ENCODE assay signal across 26 cellular contexts in the genomic region with DNA sequence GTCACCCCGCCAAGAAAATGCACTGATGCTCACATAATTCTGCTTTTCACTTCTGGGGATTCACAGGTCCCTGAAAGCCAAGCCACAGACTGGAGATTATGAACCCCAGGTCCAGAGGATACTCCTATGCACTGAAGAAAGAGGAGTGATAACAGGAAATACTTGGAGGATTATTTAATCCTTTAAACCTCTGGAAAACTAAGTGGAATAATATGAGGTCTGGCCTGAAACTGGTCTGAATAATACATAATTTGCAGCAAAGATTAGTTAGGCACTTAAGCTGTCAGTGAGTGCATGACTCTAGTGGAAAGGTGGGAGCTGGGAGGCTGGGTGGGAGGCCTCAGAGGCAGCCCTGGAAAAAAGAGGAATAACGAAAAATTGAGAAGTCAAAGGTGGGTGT. TPM values are rescaled to one million over a fixed set of nuclear protein-coding genes. Genes with fewer than 3 reads are reported as not detected.
DNase-seq lines count a peak whose midpoint lies in the region; ATAC-seq and TF ChIP-seq lines count a peak whose summit lies in the region.
"Had no signal": no experiment of that assay in that cellular context is flagged by ENCODE, and none has a peak within 500 bp of the region (broad histone marks: within the 10 kb centered on the region; RNA-seq: fewer than 3 reads in every experiment).

No MANE protein-coding gene starts in this region.

- H3K36me3 Mint-ChIP-seq in HFFc6 (ENCODE audit: low read depth) (no peaks in the 10 kb centered on the region), endodermal cell (ENCODE audit: low read depth) (no peaks in the 10 kb centered on the region)
- peaks cover 5% of the 10 kb centered on the region for H3K36me3 Mint-ChIP-seq in stimulated activated memory B cell treated with anti-CD40 and anti-IgM and Interleukin-4, amounts not matched to agents 10 μg/mL and 1 μg/mL and 100 μg/mL, for 72 hours
- H3K36me3 Mint-ChIP-seq: activated CD8-positive, alpha-beta memory T cell treated with anti-CD3 and anti-CD28 coated beads, Interleukin-2, amount 10 ng/mL, durations not matched to agents 7 days and 5 days; CD4-positive, alpha-beta memory T cell had no signal

- H2AK5ac ChIP-seq in trophoblast cell (ENCODE audit: low read length): no peak overlapping the region

- no peak overlapping the region for H3K23ac ChIP-seq in trophoblast cell (ENCODE audit: low read length)

- intact Hi-C loops in heart right ventricle (cut with DNase I) (loop anchor here in 1 of 10 donors (5.0 kb wide), 1 partner anchor 38 kb away; no protein-coding TSS in a partner anchor), right cardiac atrium (cut with DNase I) (no loop called here)

- H3K9ac ChIP-seq in endodermal cell (ENCODE audit: extremely low read depth, low read length, poor library complexity, severe bottlenecking) (no peak overlapping the region), trophoblast cell (ENCODE audit: low read length) (no peak overlapping the region)

- no peak overlapping the region for H2BK5ac ChIP-seq in trophoblast cell (ENCODE audit: low read depth, low read length, poor library complexity)

- H3K27ac Mint-ChIP-seq in HFFc6 (peak overlapping the region; percentile 62), endodermal cell (peak overlapping the region; percentile 20)
- peak overlapping the region; percentile 84 for H3K27ac Mint-ChIP-seq in stimulated activated memory B cell treated with anti-CD40 and anti-IgM and Interleukin-4, amounts not matched to agents 10 μg/mL and 1 μg/mL and 100 μg/mL, for 72 hours
- H3K27ac Mint-ChIP-seq: activated CD8-positive, alpha-beta memory T cell treated with anti-CD3 and anti-CD28 coated beads, Interleukin-2, amount 10 ng/mL, durations not matched to agents 7 days and 5 days had no signal

- H2AFZ ChIP-seq in trophoblast cell (ENCODE audit: insufficient read depth, low read length, poor library complexity): no peak overlapping the region

- H3K4me2 ChIP-seq in trophoblast cell (ENCODE audit: low read length): no peak overlapping the region
- H3K4me2 ChIP-seq: A549 had no signal

- no peaks in the 10 kb centered on the region for H3K9me3 ChIP-seq in heart right ventricle
- no peaks in the 10 kb centered on the region for H3K9me3 ChIP-seq in right cardiac atrium (ENCODE audit: control insufficient read depth, low read length)
- no peaks in the 10 kb centered on the region for H3K9me3 ChIP-seq in endodermal cell (ENCODE audit: control insufficient read depth, low read length)
- H3K9me3 ChIP-seq in trophoblast cell (ENCODE audit: insufficient read depth, low read depth, low read length): peaks cover 3% of the 10 kb centered on the region
- H3K9me3 ChIP-seq: A549, ascending aorta, vagina had no signal

- no peak overlapping the region for H4K12ac ChIP-seq in trophoblast cell (ENCODE audit: low read depth, low read length)

- H3K9me3 Mint-ChIP-seq in HFFc6 (no peaks in the 10 kb centered on the region), endodermal cell (no peaks in the 10 kb centered on the region)
- no peaks in the 10 kb centered on the region for H3K9me3 Mint-ChIP-seq in stimulated activated memory B cell treated with anti-CD40 and anti-IgM and Interleukin-4, amounts not matched to agents 10 μg/mL and 1 μg/mL and 100 μg/mL, for 72 hours
- H3K9me3 Mint-ChIP-seq: CD4-positive, alpha-beta memory T cell; central memory CD8-positive, alpha-beta T cell had no signal

- no peaks in the 10 kb centered on the region for H3K27me3 ChIP-seq in heart right ventricle
- no peaks in the 10 kb centered on the region for H3K27me3 ChIP-seq in right cardiac atrium (ENCODE audit: control insufficient read depth, insufficient read depth)
- no peaks in the 10 kb centered on the region for H3K27me3 ChIP-seq in endodermal cell (ENCODE audit: control insufficient read depth, insufficient read depth, low read length, poor library complexity, severe bottlenecking)
- no peaks in the 10 kb centered on the region for H3K27me3 ChIP-seq in trophoblast cell (ENCODE audit: insufficient read depth, low read length)
- H3K27me3 ChIP-seq: ascending aorta, vagina had no signal

- no peak overlapping the region for H4K91ac ChIP-seq in trophoblast cell (ENCODE audit: low read depth, low read length)

- ATAC-seq in heart right ventricle: no peak
- no peak for ATAC-seq in right cardiac atrium
- ATAC-seq in stimulated activated memory B cell treated with anti-CD40 and anti-IgM and Interleukin-4, amounts not matched to agents 10 μg/mL and 1 μg/mL and 100 μg/mL, for 72 hours: no peak
- ATAC-seq in GM19455 (IDR thresholded peaks at IDR 0.05; ENCODE audit: unreplicated experiment): no peak
- ATAC-seq: A549; activated CD8-positive, alpha-beta memory T cell treated with anti-CD3 and anti-CD28 coated beads, Interleukin-2, amount 10 ng/mL, durations not matched to agents 7 days and 5 days had no signal

- no peak overlapping the region for H4K8ac ChIP-seq in trophoblast cell (ENCODE audit: low read depth, low read length)

- peaks cover 0 to 82% (median 32%) of the 10 kb centered on the region in 9 donors for H3K4me1 ChIP-seq in heart right ventricle
- H3K4me1 ChIP-seq in right cardiac atrium (ENCODE audit: control insufficient read depth, insufficient read depth, low read length): peaks cover 10% of the 10 kb centered on the region
- H3K4me1 ChIP-seq in endodermal cell (ENCODE audit: control insufficient read depth, insufficient read depth, low read length): no peaks in the 10 kb centered on the region
- H3K4me1 ChIP-seq in trophoblast cell (ENCODE audit: control insufficient read depth in 1 of 2, insufficient read depth in 2 of 2, low read length in 2 of 2): no peaks in the 10 kb centered on the region
- H3K4me1 ChIP-seq: A549, ascending aorta, vagina had no signal

- no peaks in the 10 kb centered on the region for H3K36me3 ChIP-seq in heart right ventricle
- H3K36me3 ChIP-seq in endodermal cell (ENCODE audit: control insufficient read depth, insufficient read depth, low read length): no peaks in the 10 kb centered on the region
- no peaks in the 10 kb centered on the region for H3K36me3 ChIP-seq in trophoblast cell (ENCODE audit: control insufficient read depth in 1 of 2, insufficient read depth in 2 of 2, low read length in 2 of 2)
- H3K36me3 ChIP-seq: ascending aorta, vagina had no signal

- H3K27me3 Mint-ChIP-seq in HFFc6 (ENCODE audit: insufficient read depth) (0 out of 2 replicates have a peak, but pooled peaks cover 1% of the 10 kb centered on the region), endodermal cell (ENCODE audit: insufficient read depth) (peaks cover 2% of the 10 kb centered on the region)
- no peaks in the 10 kb centered on the region for H3K27me3 Mint-ChIP-seq in stimulated activated memory B cell treated with anti-CD40 and anti-IgM and Interleukin-4, amounts not matched to agents 10 μg/mL and 1 μg/mL and 100 μg/mL, for 72 hours
- H3K27me3 Mint-ChIP-seq: activated CD8-positive, alpha-beta memory T cell treated with anti-CD3 and anti-CD28 coated beads, Interleukin-2, amount 10 ng/mL, durations not matched to agents 7 days and 5 days; CD4-positive, alpha-beta memory T cell; central memory CD8-positive, alpha-beta T cell had no signal

- H3K4ac ChIP-seq in trophoblast cell (ENCODE audit: low read depth, low read length): no peak overlapping the region

- H2BK120ac ChIP-seq in trophoblast cell (ENCODE audit: insufficient read depth, low read length, poor library complexity): no peak overlapping the region

- DNase-seq in heart right ventricle (no peak), right cardiac atrium (no peak), HFFc6 (peak; percentile 14), endodermal cell (no peak), T-helper 2 cell (no peak), trophoblast cell (no peak)
- DNase-seq: activated CD4-positive, alpha-beta T cell treated with anti-CD3 and anti-CD28 coated beads, Interleukin-2, amount 50 U/mL, for 1 hour; activated CD8-positive, alpha-beta memory T cell treated with anti-CD3 and anti-CD28 coated beads, Interleukin-2, amount 10 ng/mL, durations not matched to agents 7 days and 5 days; activated naive CD4-positive, alpha-beta T cell treated with anti-CD3 and anti-CD28 coated beads, Interleukin-2, amount 50 U/mL, for 16 hours; CD4-positive, alpha-beta memory T cell; dermis blood vessel endothelial cell; DMS153; NCI-H1105 treated with DMSO at 0.1 percent for 48 hours; NCI-H2029 treated with DMSO at 0.1 percent for 48 hours; NCI-H446; NCI-H82; RPMI8226; stimulated activated CD4-positive, alpha-beta T cell treated with anti-CD3 and anti-CD28 coated beads, Interleukin-4, amount 100 ng/mL, for 1 hour; stimulated activated naive CD4-positive, alpha-beta T cell had no signal

- H3K4me3 ChIP-seq in heart right ventricle (no peak overlapping the region), right cardiac atrium (ENCODE audit: low read length) (no peak overlapping the region), endodermal cell (ENCODE audit: low read length) (no peak overlapping the region), trophoblast cell (ENCODE audit: low read depth, low read length) (no peak overlapping the region)
- H3K4me3 ChIP-seq: A549, ascending aorta, vagina had no signal

- H3K4me3 Mint-ChIP-seq in HFFc6: peak overlapping the region; percentile 18
- no peak overlapping the region for H3K4me3 Mint-ChIP-seq in endodermal cell
- no peak overlapping the region for H3K4me3 Mint-ChIP-seq in stimulated activated memory B cell treated with anti-CD40 and anti-IgM and Interleukin-4, amounts not matched to agents 10 μg/mL and 1 μg/mL and 100 μg/mL, for 72 hours
- H3K4me3 Mint-ChIP-seq: activated CD8-positive, alpha-beta memory T cell treated with anti-CD3 and anti-CD28 coated beads, Interleukin-2, amount 10 ng/mL, durations not matched to agents 7 days and 5 days; CD4-positive, alpha-beta memory T cell; central memory CD8-positive, alpha-beta T cell had no signal

- no peaks in the 10 kb centered on the region for H3K79me2 ChIP-seq in trophoblast cell (ENCODE audit: control insufficient read depth, insufficient read depth, low read length, poor library complexity)

- no peaks in the 10 kb centered on the region for H3K79me1 ChIP-seq in trophoblast cell (ENCODE audit: low read length)

- H3K14ac ChIP-seq in trophoblast cell (ENCODE audit: low read length): no peak overlapping the region

- H3K27ac ChIP-seq in heart right ventricle: peak overlapping the region in 7 of 10 donors; percentile 24 to 86 (median 76)
- H3K27ac ChIP-seq in right cardiac atrium (ENCODE audit: low read length): no peak overlapping the region
- no peak overlapping the region for H3K27ac ChIP-seq in endodermal cell (ENCODE audit: low read depth, low read length)
- no peak overlapping the region for H3K27ac ChIP-seq in trophoblast cell (ENCODE audit: low read depth, low read length)
- H3K27ac ChIP-seq: A549, ascending aorta, vagina, VCaP had no signal

- H3K4me1 Mint-ChIP-seq in HFFc6 (ENCODE audit: low read depth) (peaks cover 46% of the 10 kb centered on the region), endodermal cell (peaks cover 18% of the 10 kb centered on the region)
- H3K4me1 Mint-ChIP-seq in stimulated activated memory B cell treated with anti-CD40 and anti-IgM and Interleukin-4, amounts not matched to agents 10 μg/mL and 1 μg/mL and 100 μg/mL, for 72 hours: peaks cover 59% of the 10 kb centered on the region

- no peak overlapping the region for H2BK12ac ChIP-seq in trophoblast cell (ENCODE audit: low read length)

- no peak for TF ChIP-seq CTCF in heart right ventricle (IDR thresholded peaks at IDR 0.05)
- TF ChIP-seq CTCF in HFFc6 (IDR thresholded peaks at IDR 0.05): no peak
- TF ChIP-seq CTCF in endodermal cell (conservative IDR thresholded peaks at IDR 0.05): no peak

- no peak overlapping the region for H3K18ac ChIP-seq in trophoblast cell (ENCODE audit: low read length)

- WGBS in heart right ventricle, 2 donors: 76 to 85% methylated on average over 2 of the region's 2 CpGs
- 79% methylated on average over 2 of the region's 2 CpGs for WGBS in right cardiac atrium
- WGBS in endodermal cell (ENCODE audit: insufficient coverage in 1 of 2, insufficient read length in 1 of 2), 2 experiments: 96 to 100% methylated on average over 1 to 2 of the region's 2 CpGs
- WGBS in trophoblast cell (ENCODE audit: extremely low coverage, insufficient coverage, insufficient read length): no CpG with 5 or more reads among the region's 2 CpGs

RNA-seq across cellular contexts. Expression of a gene that starts 45.7 kb away (rescaled TPM):
- total RNA-seq in heart right ventricle (10 to 100 TPM; 16.8 to 57.4 (median 45.9) TPM), right cardiac atrium (10 to 100 TPM; 13.4 to 27.0 (median 16.7) TPM), endodermal cell (10 to 100 TPM in 1 of 2 donors, 1 to 10 TPM in 1; 4.4 to 11.3 TPM)
- polyA plus RNA-seq in heart right ventricle (10 to 100 TPM in 1 of 2 donors, 1 to 10 TPM in 1; 4.8 to 76.2 TPM), right cardiac atrium (11.0 TPM)
- 10 to 100 TPM; 12.3 to 17.8 (median 13.3) TPM for total RNA-seq in HFFc6 (2021; fragmentation: NEBNext Ultra II Directional; extraction: Animal tissue kit (Norgen Biotek cat#: 25700))
- polyA plus RNA-seq in endodermal cell (2013, experiment 1 of 2): 6.3 TPM
- 5.6 TPM for polyA plus RNA-seq in endodermal cell (2013, experiment 2 of 2)
- polyA plus RNA-seq in trophoblast cell (2013): 0.57 and 0.67 TPM in 2 replicates

Comparison
In these comparisons a context has a peak if more than half of its experiments do, and no peak if none do; other contexts are left out.
1. H3K27ac ChIP-seq: peak in heart right ventricle (7 of 10); none in right cardiac atrium (single experiment), endodermal cell (single experiment) and trophoblast cell (single experiment).
2. H3K27ac Mint-ChIP-seq: peak in every context shown above with its lines; median percentile 84 in stimulated activated memory B cell treated with anti-CD40 and anti-IgM and Interleukin-4, amounts not matched to agents 10 μg/mL and 1 μg/mL and 100 μg/mL, for 72 hours; 62 in HFFc6; 20 in endodermal cell.